Comparison of ENCODE assay signal across 22 cellular contexts in the genomic region with DNA sequence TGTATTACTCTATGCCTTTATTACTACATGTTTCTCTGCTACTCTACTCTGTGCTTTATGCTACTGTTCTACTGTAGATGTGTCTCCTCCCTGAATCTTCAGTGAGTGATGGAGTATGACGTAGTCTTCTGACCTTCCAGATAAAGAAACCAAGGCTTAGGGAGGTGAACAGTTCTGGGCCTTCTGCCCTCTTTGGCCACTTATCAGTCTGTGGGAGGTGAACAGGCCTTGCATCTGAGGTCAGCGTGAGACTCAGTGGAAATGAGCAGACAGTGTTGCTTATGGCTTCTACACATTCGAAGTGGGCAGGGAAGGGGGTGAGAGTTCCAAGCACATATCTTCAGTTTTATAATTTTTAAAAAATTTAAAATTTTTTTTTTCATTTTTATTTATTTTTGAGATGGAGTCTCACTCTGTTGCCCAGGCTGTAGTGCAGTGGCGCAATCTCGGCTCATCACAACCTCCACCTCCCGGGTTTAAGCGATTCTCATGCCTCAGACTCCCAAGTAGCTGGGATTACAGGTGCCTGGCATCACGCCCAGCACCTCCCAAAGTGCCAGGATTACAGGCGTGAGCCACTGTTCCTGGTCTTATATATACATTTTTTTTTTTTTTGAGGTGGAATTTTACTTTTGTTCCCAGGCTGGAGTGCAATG. TPM values are rescaled to one million over a fixed set of nuclear protein-coding genes. Genes with fewer than 3 reads are reported as not detected.
DNase-seq lines count a peak whose midpoint lies in the region; ATAC-seq, FAIRE-seq and TF ChIP-seq lines count a peak whose summit lies in the region.
"Had no signal": no experiment of that assay in that cellular context is flagged by ENCODE, and none has a peak within 500 bp of the region (broad histone marks: within the 10 kb centered on the region; RNA-seq: fewer than 3 reads in every experiment).

No MANE protein-coding gene starts in this region.

- H3K27me3 Mint-ChIP-seq in activated T-helper 1 cell treated with anti-CD3 and anti-CD28 coated beads, Interleukin-12 subunit alpha, Interleukin-12 subunit beta, Interleukin-2, Interleukin-4 antibody, amounts not matched to agents 30 ng/mL and 10 ng/mL and 1 ng/mL, durations not matched to agents 14 hours and 24 hours and 36 hours (ENCODE audit: insufficient read depth) = no peaks in the 10 kb centered on the region
- H3K27me3 Mint-ChIP-seq: CD4-positive, alpha-beta T cell had no signal

- H3K9me3 Mint-ChIP-seq in activated T-helper 1 cell treated with anti-CD3 and anti-CD28 coated beads, Interleukin-12 subunit alpha, Interleukin-12 subunit beta, Interleukin-2, Interleukin-4 antibody, amounts not matched to agents 30 ng/mL and 10 ng/mL and 1 ng/mL, durations not matched to agents 14 hours and 24 hours and 36 hours = no peaks in the 10 kb centered on the region
- no peaks in the 10 kb centered on the region for H3K9me3 Mint-ChIP-seq in stimulated activated effector memory CD8-positive, alpha-beta T cell treated with anti-CD3 and anti-CD28 coated beads, Interleukin-12 subunit alpha, Interleukin-12 subunit beta, amount 100 ng/mL, for 72 hours
- H3K9me3 Mint-ChIP-seq: CD4-positive, alpha-beta T cell; H9; T-helper 1 cell treated with Interleukin-12 subunit alpha and Interleukin-12 subunit beta and Interleukin-4 antibody, amounts not matched to agents 30 μg/mL and 1 μg/mL, for 36 hours had no signal

- peaks cover 64% of the 10 kb centered on the region for H3K36me3 ChIP-seq in OCI-LY3 (replicated peaks; ENCODE audit: low read depth, low read length)
- H3K36me3 ChIP-seq in pancreas = peaks cover 0 to 10% (median 0%) of the 10 kb centered on the region in 3 donors

- H3K36me3 Mint-ChIP-seq in activated T-helper 1 cell treated with anti-CD3 and anti-CD28 coated beads, Interleukin-12 subunit alpha, Interleukin-12 subunit beta, Interleukin-2, Interleukin-4 antibody, amounts not matched to agents 30 ng/mL and 10 ng/mL and 1 ng/mL, durations not matched to agents 14 hours and 24 hours and 36 hours (ENCODE audit: low read depth) = peaks cover 23% of the 10 kb centered on the region
- peaks cover 37% of the 10 kb centered on the region for H3K36me3 Mint-ChIP-seq in stimulated activated effector memory CD8-positive, alpha-beta T cell treated with anti-CD3 and anti-CD28 coated beads, Interleukin-12 subunit alpha, Interleukin-12 subunit beta, amount 100 ng/mL, for 72 hours

- H3K27me3 ChIP-seq in OCI-LY3 (ENCODE audit: low read depth, low read length) (no peaks in the 10 kb centered on the region), pancreas (no peaks in the 10 kb centered on the region)
- H3K27me3 ChIP-seq: BLaER1 had no signal

- H3K4me3 Mint-ChIP-seq in activated T-helper 1 cell treated with anti-CD3 and anti-CD28 coated beads, Interleukin-12 subunit alpha, Interleukin-12 subunit beta, Interleukin-2, Interleukin-4 antibody, amounts not matched to agents 30 ng/mL and 10 ng/mL and 1 ng/mL, durations not matched to agents 14 hours and 24 hours and 36 hours = no peak overlapping the region
- no peak overlapping the region for H3K4me3 Mint-ChIP-seq in stimulated activated effector memory CD8-positive, alpha-beta T cell treated with anti-CD3 and anti-CD28 coated beads, Interleukin-12 subunit alpha, Interleukin-12 subunit beta, amount 100 ng/mL, for 72 hours
- H3K4me3 Mint-ChIP-seq: CD4-positive, alpha-beta T cell; H9; T-helper 1 cell treated with Interleukin-12 subunit alpha and Interleukin-12 subunit beta and Interleukin-4 antibody, amounts not matched to agents 30 μg/mL and 1 μg/mL, for 36 hours had no signal

- H3K9me3 ChIP-seq in OCI-LY3 (ENCODE audit: insufficient read depth, low read length) = no peaks in the 10 kb centered on the region
- no peaks in the 10 kb centered on the region for H3K9me3 ChIP-seq in pancreas
- H3K9me3 ChIP-seq: BLaER1 had no signal

- no peak overlapping the region for H3K9ac ChIP-seq in OCI-LY3 (ENCODE audit: low read length)
- H3K9ac ChIP-seq: BLaER1, GM23248 had no signal

- peaks cover 61% of the 10 kb centered on the region for H3K79me2 ChIP-seq in OCI-LY3 (ENCODE audit: low read length)

- WGBS in pancreas, 2 donors = 63% methylated on average over 9 of the region's 9 CpGs

- no peak for DNase-seq in HTR-8/SVneo (ENCODE audit: insufficient read length, low spot score)
- no peak for DNase-seq in activated T-helper 1 cell treated with anti-CD3 and anti-CD28 coated beads, Interleukin-12 subunit alpha, Interleukin-12 subunit beta, Interleukin-2, Interleukin-4 antibody, amounts not matched to agents 30 ng/mL and 10 ng/mL and 1 ng/mL, durations not matched to agents 14 hours and 24 hours and 36 hours (ENCODE audit: low spot score)
- DNase-seq in pancreas = no peak
- DNase-seq in stimulated activated effector memory CD8-positive, alpha-beta T cell treated with anti-CD3 and anti-CD28 coated beads, Interleukin-12 subunit alpha, Interleukin-12 subunit beta, amount 100 ng/mL, for 72 hours (ENCODE audit: low spot score in 2 of 2) = no peak
- DNase-seq in NCI-H2029 treated with DMSO at 0.1 percent for 48 hours (lab: John Stamatoyannopoulos, UW) = no peak
- DNase-seq: DMS79, NCI-H2081 treated with DMSO at 0.1 percent for 48 hours, NCI-H2171 treated with DMSO at 0.1 percent for 48 hours, NCI-H526 treated with DMSO at 0.1 percent for 48 hours had no signal

- H3K4me2 ChIP-seq in OCI-LY3 (ENCODE audit: low read length) = no peak overlapping the region
- H3K4me2 ChIP-seq: BLaER1 had no signal

- TF ChIP-seq CTCF in OCI-LY3 (IDR thresholded peaks at IDR 0.05; ENCODE audit: low read depth, low read length) = no peak
- TF ChIP-seq CTCF in pancreas (IDR thresholded peaks at IDR 0.05) = no peak

- peak overlapping the region; percentile 14 for H3K27ac Mint-ChIP-seq in activated T-helper 1 cell treated with anti-CD3 and anti-CD28 coated beads, Interleukin-12 subunit alpha, Interleukin-12 subunit beta, Interleukin-2, Interleukin-4 antibody, amounts not matched to agents 30 ng/mL and 10 ng/mL and 1 ng/mL, durations not matched to agents 14 hours and 24 hours and 36 hours
- H3K27ac Mint-ChIP-seq in stimulated activated effector memory CD8-positive, alpha-beta T cell treated with anti-CD3 and anti-CD28 coated beads, Interleukin-12 subunit alpha, Interleukin-12 subunit beta, amount 100 ng/mL, for 72 hours = no peak overlapping the region
- H3K27ac Mint-ChIP-seq: CD4-positive, alpha-beta T cell; H9; T-helper 1 cell treated with Interleukin-12 subunit alpha and Interleukin-12 subunit beta and Interleukin-4 antibody, amounts not matched to agents 30 μg/mL and 1 μg/mL, for 36 hours had no signal

- H3K27ac ChIP-seq in OCI-LY3 (ENCODE audit: low read length) = 0 out of 2 replicates have a peak overlapping the region, but pooled peaks have one; percentile 5
- no peak overlapping the region for H3K27ac ChIP-seq in pancreas
- H3K27ac ChIP-seq: BLaER1, GM23248 had no signal

- H3K4me3 ChIP-seq in OCI-LY3 (ENCODE audit: low read length) = no peak overlapping the region
- no peak overlapping the region for H3K4me3 ChIP-seq in pancreas
- H3K4me3 ChIP-seq: BLaER1, GM23248 had no signal

- peak in 3 of 4 donors; percentile 22 to 24 (median 22) for ATAC-seq in pancreas
- ATAC-seq in stimulated activated effector memory CD8-positive, alpha-beta T cell treated with anti-CD3 and anti-CD28 coated beads, Interleukin-12 subunit alpha, Interleukin-12 subunit beta, amount 100 ng/mL, for 72 hours = no peak
- no peak for ATAC-seq in HG02588 (IDR thresholded peaks at IDR 0.05; ENCODE audit: unreplicated experiment)
- ATAC-seq: Right ventricle myocardium inferior had no signal

- intact Hi-C loops in activated T-helper 1 cell treated with anti-CD3 and anti-CD28 coated beads, Interleukin-12 subunit alpha, Interleukin-12 subunit beta, Interleukin-2, Interleukin-4 antibody, amounts not matched to agents 30 ng/mL and 10 ng/mL and 1 ng/mL, durations not matched to agents 14 hours and 24 hours and 36 hours (cut with micrococcal nuclease) = no loop called here
- intact Hi-C loops in pancreas (cut with DNase I) = loop anchor here in 1 of 3 donors (5.0 kb wide), 1 partner anchor 154 kb away; no protein-coding TSS in a partner anchor

- H3K4me1 Mint-ChIP-seq in activated T-helper 1 cell treated with anti-CD3 and anti-CD28 coated beads, Interleukin-12 subunit alpha, Interleukin-12 subunit beta, Interleukin-2, Interleukin-4 antibody, amounts not matched to agents 30 ng/mL and 10 ng/mL and 1 ng/mL, durations not matched to agents 14 hours and 24 hours and 36 hours (ENCODE audit: low read depth) = peaks cover 11% of the 10 kb centered on the region
- no peaks in the 10 kb centered on the region for H3K4me1 Mint-ChIP-seq in stimulated activated effector memory CD8-positive, alpha-beta T cell treated with anti-CD3 and anti-CD28 coated beads, Interleukin-12 subunit alpha, Interleukin-12 subunit beta, amount 100 ng/mL, for 72 hours

- peak; percentile 62 for FAIRE-seq in HTR-8/SVneo (lab: Jason Lieb, UNC)
- FAIRE-seq in pancreas (lab: Jason Lieb, UNC) = no peak
- FAIRE-seq: RCC 7860 had no signal

- H3K4me1 ChIP-seq in OCI-LY3 (ENCODE audit: low read length) = peaks cover 46% of the 10 kb centered on the region
- no peaks in the 10 kb centered on the region for H3K4me1 ChIP-seq in pancreas
- H3K4me1 ChIP-seq: BLaER1 had no signal

- 0 out of 2 replicates have a peak, but pooled peaks cover 4% of the 10 kb centered on the region for H4K20me1 ChIP-seq in OCI-LY3 (ENCODE audit: insufficient read depth, low read length)

- H2AFZ ChIP-seq in OCI-LY3 (ENCODE audit: low read depth, low read length) = no peak overlapping the region
- H2AFZ ChIP-seq: GM23248 had no signal

RNA-seq across cellular contexts. Expression of gene MYBL2, which starts 24.2 kb away (rescaled TPM):
- 95.1 and 95.5 TPM in 2 replicates for total RNA-seq in activated T-helper 1 cell treated with anti-CD3 and anti-CD28 coated beads, Interleukin-12 subunit alpha, Interleukin-12 subunit beta, Interleukin-2, Interleukin-4 antibody, amounts not matched to agents 30 ng/mL and 10 ng/mL and 1 ng/mL, durations not matched to agents 14 hours and 24 hours and 36 hours
- 1 to 10 TPM; 4.7 to 8.0 (median 5.7) TPM for total RNA-seq in pancreas
- polyA plus RNA-seq in pancreas = 10 to 100 TPM in 1 of 2 donors, 1 to 10 TPM in 1; 4.7 to 14.5 TPM

RNA-seq across cellular contexts. Expression of gene GTSF1L, which starts 35.7 kb away (rescaled TPM):
- 0.39 TPM in 1 of 2 replicates, not detected in the other for total RNA-seq in activated T-helper 1 cell treated with anti-CD3 and anti-CD28 coated beads, Interleukin-12 subunit alpha, Interleukin-12 subunit beta, Interleukin-2, Interleukin-4 antibody, amounts not matched to agents 30 ng/mL and 10 ng/mL and 1 ng/mL, durations not matched to agents 14 hours and 24 hours and 36 hours
- total RNA-seq in pancreas = not detected
- not detected for polyA plus RNA-seq in pancreas
- total RNA-seq: A673; CD4-positive, alpha-beta T cell; GM23248; H9; HT1080; IMR-90; Right ventricle myocardium inferior; SK-MEL-5 had no signal
- polyA plus RNA-seq: GM23248, IMR-90 had no signal

Comparison
In these comparisons a context has a peak if more than half of its experiments do, and no peak if none do; other contexts are left out.
1. ATAC-seq: peak in pancreas (3 of 4); none in stimulated activated effector memory CD8-positive, alpha-beta T cell treated with anti-CD3 and anti-CD28 coated beads, Interleukin-12 subunit alpha, Interleukin-12 subunit beta, amount 100 ng/mL, for 72 hours (single experiment) and HG02588 (single experiment).
2. RNA of gene MYBL2, which starts 24.2 kb away (total RNA-seq): 95.1 to 95.5 TPM in activated T-helper 1 cell treated with anti-CD3 and anti-CD28 coated beads, Interleukin-12 subunit alpha, Interleukin-12 subunit beta, Interleukin-2, Interleukin-4 antibody, amounts not matched to agents 30 ng/mL and 10 ng/mL and 1 ng/mL, durations not matched to agents 14 hours and 24 hours and 36 hours; 4.7 to 8.0 TPM in pancreas; every median in the first group is over 10 times any median in the second.